Comparison of ENCODE assay signal across 8 cellular contexts in the genomic region with DNA sequence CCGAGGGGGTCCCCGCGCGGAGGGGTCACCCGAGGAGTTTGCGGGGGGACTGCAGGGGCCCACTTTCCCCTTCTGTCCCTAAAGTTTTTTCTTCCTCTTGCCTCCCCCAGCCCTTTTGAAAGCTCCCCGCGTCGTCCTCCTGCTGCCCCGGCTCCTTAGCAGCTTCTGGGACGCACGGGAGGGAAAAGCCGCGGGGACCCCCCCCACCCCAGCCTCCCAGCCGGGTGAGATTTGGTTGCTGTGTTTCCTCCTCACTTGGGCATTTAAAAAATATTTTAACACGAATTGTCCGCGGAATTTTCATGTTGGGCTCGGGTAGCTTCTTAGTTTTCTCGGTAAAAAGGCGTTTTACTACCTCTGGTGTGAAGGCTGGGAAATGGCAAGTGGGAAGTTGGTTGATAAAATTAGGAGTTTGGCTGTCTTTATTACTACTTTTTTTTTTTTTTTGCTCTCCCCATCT. TPM values are rescaled to one million over a fixed set of nuclear protein-coding genes. Genes with fewer than 3 reads are reported as not detected.
DNase-seq lines count a peak whose midpoint lies in the region; ATAC-seq and TF ChIP-seq lines count a peak whose summit lies in the region.

No MANE protein-coding gene starts in this region.

- H3K4me3 ChIP-seq in fibroblast of lung (replicated peaks in 1 of 4; ENCODE audit: control extremely low read depth in 1 of 4, insufficient read depth in 1 of 4, low read depth in 3 of 4, low read length in 4 of 4) (peak overlapping the region; percentile 81 to 98 (median 94)), neuron (ENCODE audit: low read length) (peak overlapping the region; percentile 60)

- H3K79me2 ChIP-seq in fibroblast of lung (ENCODE audit: control insufficient read depth, insufficient read depth, low read length): peaks cover 43% of the 10 kb centered on the region

- peaks cover 26% of the 10 kb centered on the region for H3K36me3 Mint-ChIP-seq in activated B cell treated with CpG ODN at 0.5 μM for 24 hours (ENCODE audit: low read depth)

- H2AFZ ChIP-seq in fibroblast of lung (ENCODE audit: low read length): peak overlapping the region; percentile 75
- H2AFZ ChIP-seq in neuron (ENCODE audit: low read depth, low read length): peak overlapping the region; percentile 88

- H3K4me1 Mint-ChIP-seq in activated B cell treated with CpG ODN at 0.5 μM for 24 hours: peaks cover 61% of the 10 kb centered on the region

- no peaks in the 10 kb centered on the region for H3K27me3 ChIP-seq in fibroblast of lung (ENCODE audit: control insufficient read depth, insufficient read depth, low read length)
- no peaks in the 10 kb centered on the region for H3K27me3 ChIP-seq in neuron (ENCODE audit: insufficient read depth, low read length)

- H3K9me3 Mint-ChIP-seq in activated B cell treated with CpG ODN at 0.5 μM for 24 hours: no peaks in the 10 kb centered on the region

- intact Hi-C loops in activated B cell treated with CpG ODN at 0.5 μM for 24 hours (cut with micrococcal nuclease): loop anchor here (1.0 to 5.0 kb wide), 6 partner anchors 14 to 230 kb away; no protein-coding TSS in a partner anchor

- H3K27ac Mint-ChIP-seq in activated B cell treated with CpG ODN at 0.5 μM for 24 hours: peak overlapping the region; percentile 98

- POLR2A ChIA-PET in activated B cell treated with CpG ODN at 0.5 μM for 24 hours (lab: Charles Lee): interaction anchor here (0.6 to 7.4 kb wide), 39 partner anchors 12 to 238 kb away, joined by 3 to 295 read pairs (median 6); partner anchors contain the start of gene ZMYND8
- POLR2A ChIA-PET in HEK293T (lab: Yijun Ruan, JAX): interaction anchor here (0.7 to 1.6 kb wide), 16 partner anchors 9 to 228 kb away, joined by 3 to 18 read pairs (median 4); partner anchors contain the start of gene ZMYND8

- H3K36me3 ChIP-seq in fibroblast of lung (ENCODE audit: control insufficient read depth, insufficient read depth, low read length) (no peaks in the 10 kb centered on the region), neuron (ENCODE audit: insufficient read depth, low read length) (no peaks in the 10 kb centered on the region)

- H3K4me1 ChIP-seq in fibroblast of lung (ENCODE audit: control insufficient read depth, extremely low read depth, insufficient read depth, low read length): no peaks in the 10 kb centered on the region
- H3K4me1 ChIP-seq in neuron (ENCODE audit: insufficient read depth, low read length): peaks cover 20% of the 10 kb centered on the region

- H3K9me3 ChIP-seq in fibroblast of lung (ENCODE audit: control insufficient read depth, insufficient read depth, low read depth, low read length) (no peaks in the 10 kb centered on the region), neuron (ENCODE audit: low read length) (no peaks in the 10 kb centered on the region)

- no peaks in the 10 kb centered on the region for H4K20me1 ChIP-seq in fibroblast of lung (ENCODE audit: control insufficient read depth, extremely low read depth, insufficient read depth, low read length)

- TF ChIP-seq CTCF in activated B cell treated with CpG ODN at 0.5 μM for 24 hours (IDR thresholded peaks at IDR 0.05): no peak
- TF ChIP-seq CTCF in fibroblast of lung (conservative IDR thresholded peaks at IDR 0.05 in 1 of 2, IDR thresholded peaks at IDR 0.05 in 1 of 2; ENCODE audit: low read depth in 1 of 2, low read length in 2 of 2): no peak

- CTCF ChIA-PET in activated B cell treated with CpG ODN at 0.5 μM for 24 hours (lab: Charles Lee): interaction anchor here (0.7 to 3.2 kb wide), 10 partner anchors 15 to 229 kb away, joined by 3 to 30 read pairs (median 6); no protein-coding TSS in a partner anchor
- CTCF ChIA-PET in HEK293T (lab: Yijun Ruan, JAX): interaction anchor here (1.1 to 1.2 kb wide), 2 partner anchors 61 to 118 kb away, joined by 4 to 6 read pairs; no protein-coding TSS in a partner anchor

- peak overlapping the region; percentile 82 for H3K9ac ChIP-seq in fibroblast of lung (ENCODE audit: insufficient read depth, low read length)

- H3K4me2 ChIP-seq in fibroblast of lung (ENCODE audit: extremely low read depth, insufficient read depth, low read length): peak overlapping the region; percentile 85

- DNase-seq in Ammon's horn (ENCODE audit: low spot score) (peak; percentile 15), activated B cell treated with CpG ODN at 0.5 μM for 24 hours (no peak), fibroblast of lung (ENCODE audit: low read depth in 2 of 2) (peak in 1 of 2 donors; percentile 11), HEK293T (ENCODE audit: extremely low spot score) (no peak), T1000 (lab: John Stamatoyannopoulos, UW) (no peak)

- H3K27me3 Mint-ChIP-seq in activated B cell treated with CpG ODN at 0.5 μM for 24 hours: no peaks in the 10 kb centered on the region

- ATAC-seq in HG02763 (IDR thresholded peaks at IDR 0.05; ENCODE audit: unreplicated experiment) (peak; percentile 3), activated B cell treated with CpG ODN at 0.5 μM for 24 hours (ENCODE audit: low read depth) (no peak), HG03460 (IDR thresholded peaks at IDR 0.05; ENCODE audit: unreplicated experiment) (no peak)

- H3K4me3 Mint-ChIP-seq in activated B cell treated with CpG ODN at 0.5 μM for 24 hours: peak overlapping the region; percentile 100

- H3K27ac ChIP-seq in fibroblast of lung (ENCODE audit: insufficient read depth, low read length): peak overlapping the region; percentile 80

TF ChIP-seq in HEK293T, 16 proteins besides CTCF, POLR2A, EP300 and RAD21:
- TF ChIP-seq CTBP1 (IDR thresholded peaks at IDR 0.05; ENCODE audit: borderline replicate concordance) (no peak), FOXA1 (IDR thresholded peaks at IDR 0.05) (no peak), PKNOX1 (IDR thresholded peaks at IDR 0.05) (no peak), FOXK2 (IDR thresholded peaks at IDR 0.05) (no peak), NFRKB (IDR thresholded peaks at IDR 0.05) (no peak), SP1 (IDR thresholded peaks at IDR 0.05) (no peak), TARDBP (IDR thresholded peaks at IDR 0.05) (no peak), BHLHE40 (IDR thresholded peaks at IDR 0.05; ENCODE audit: borderline replicate concordance) (no peak), ELF4 (IDR thresholded peaks at IDR 0.05) (no peak), FOXM1 (IDR thresholded peaks at IDR 0.05; ENCODE audit: borderline replicate concordance) (no peak), HDGF (IDR thresholded peaks at IDR 0.05; ENCODE audit: borderline replicate concordance) (no peak), L3MBTL2 (conservative IDR thresholded peaks at IDR 0.05) (no peak), LEF1 (IDR thresholded peaks at IDR 0.05; ENCODE audit: borderline replicate concordance) (no peak), SUZ12 (IDR thresholded peaks at IDR 0.05) (no peak), ZNF384 (IDR thresholded peaks at IDR 0.05) (no peak)

RNA-seq across cellular contexts. Expression of gene NCOA3, which starts 0.6 kb away (rescaled TPM):
- 186 and 187 TPM in 2 replicates for total RNA-seq in activated B cell treated with CpG ODN at 0.5 μM for 24 hours
- 19.8 and 23.1 TPM in 2 replicates for total RNA-seq in fibroblast of lung
- polyA plus RNA-seq in fibroblast of lung: 17.1 and 22.3 TPM in 2 replicates
- polyA plus RNA-seq in fibroblast of lung (2012): 8.4 and 11.4 TPM in 2 replicates
- polyA minus RNA-seq in fibroblast of lung (ENCODE audit: low replicate concordance): 16.8 and 18.7 TPM in 2 replicates
